ENCODE assay signal across 1 cellular context in the genomic region with DNA sequence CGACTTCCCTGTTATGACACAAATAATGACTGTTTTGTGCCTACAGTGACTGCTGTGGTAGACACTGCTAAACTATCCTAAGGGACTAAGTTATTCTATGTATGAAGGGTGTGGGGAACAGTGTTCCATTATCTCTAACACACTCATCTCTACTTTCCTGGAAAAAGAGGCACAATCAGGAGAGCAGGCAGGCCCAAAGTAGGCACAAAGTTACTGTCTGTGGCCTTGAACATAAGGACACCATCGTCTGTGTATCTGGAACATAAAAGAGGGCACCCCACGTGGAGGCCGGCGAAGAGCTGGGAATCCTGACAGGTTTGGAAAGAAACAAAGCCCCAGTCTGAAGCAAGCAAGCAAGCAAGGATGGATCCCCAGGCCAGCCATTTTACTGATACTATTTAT.
TF ChIP-seq lines count a peak whose summit lies in the region.

No MANE protein-coding gene starts in this region.

TF ChIP-seq in GM12878, 131 proteins besides CTCF, POLR2A, EP300 and RAD21:
- TF ChIP-seq SP1 (IDR thresholded peaks at IDR 0.05; ENCODE audit: low read depth, low read length) (no peak), POLR2AphosphoS2 (IDR thresholded peaks at IDR 0.05; ENCODE audit: low read depth, low read length) (no peak), RELA (IDR thresholded peaks at IDR 0.05; ENCODE audit: borderline replicate concordance, partially characterized antibody) (no peak), RB1 (IDR thresholded peaks at IDR 0.05; ENCODE audit: borderline replicate concordance) (no peak), SMAD1 (IDR thresholded peaks at IDR 0.05; ENCODE audit: low read depth, partially characterized antibody) (no peak), RBBP5 (conservative IDR thresholded peaks at IDR 0.05) (no peak), SPI1 (IDR thresholded peaks at IDR 0.05; ENCODE audit: borderline replicate concordance, insufficient read depth, low read depth, low read length) (no peak), ZNF24 (IDR thresholded peaks at IDR 0.05) (no peak), DPF2 (IDR thresholded peaks at IDR 0.05) (no peak), STAT1 (conservative IDR thresholded peaks at IDR 0.05) (no peak), EED (IDR thresholded peaks at IDR 0.05; ENCODE audit: low read depth) (no peak), BACH1 (IDR thresholded peaks at IDR 0.05; ENCODE audit: borderline replicate concordance) (no peak), STAT3 (IDR thresholded peaks at IDR 0.05; ENCODE audit: low read depth, low read length) (no peak), NRF1 (conservative IDR thresholded peaks at IDR 0.05; ENCODE audit: low read depth, low read length) (no peak)
- TF ChIP-seq, protein P1, sequence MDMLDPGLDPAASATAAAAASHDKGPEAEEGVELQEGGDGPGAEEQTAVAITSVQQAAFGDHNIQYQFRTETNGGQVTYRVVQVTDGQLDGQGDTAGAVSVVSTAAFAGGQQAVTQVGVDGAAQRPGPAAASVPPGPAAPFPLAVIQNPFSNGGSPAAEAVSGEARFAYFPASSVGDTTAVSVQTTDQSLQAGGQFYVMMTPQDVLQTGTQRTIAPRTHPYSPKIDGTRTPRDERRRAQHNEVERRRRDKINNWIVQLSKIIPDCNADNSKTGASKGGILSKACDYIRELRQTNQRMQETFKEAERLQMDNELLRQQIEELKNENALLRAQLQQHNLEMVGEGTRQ (IDR thresholded peaks at IDR 0.05; ENCODE audit: borderline replicate concordance, low read depth, low read length), result no peak
- TF ChIP-seq, protein P2, sequence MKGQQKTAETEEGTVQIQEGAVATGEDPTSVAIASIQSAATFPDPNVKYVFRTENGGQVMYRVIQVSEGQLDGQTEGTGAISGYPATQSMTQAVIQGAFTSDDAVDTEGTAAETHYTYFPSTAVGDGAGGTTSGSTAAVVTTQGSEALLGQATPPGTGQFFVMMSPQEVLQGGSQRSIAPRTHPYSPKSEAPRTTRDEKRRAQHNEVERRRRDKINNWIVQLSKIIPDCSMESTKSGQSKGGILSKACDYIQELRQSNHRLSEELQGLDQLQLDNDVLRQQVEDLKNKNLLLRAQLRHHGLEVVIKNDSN (IDR thresholded peaks at IDR 0.05; ENCODE audit: borderline replicate concordance, extremely low read length, insufficient read depth, low read depth, low read length), result no peak
TF ChIP-seq in GM12878: peak in this region for 0.
